Comparison of ENCODE assay signal across 11 cellular contexts in the genomic region with DNA sequence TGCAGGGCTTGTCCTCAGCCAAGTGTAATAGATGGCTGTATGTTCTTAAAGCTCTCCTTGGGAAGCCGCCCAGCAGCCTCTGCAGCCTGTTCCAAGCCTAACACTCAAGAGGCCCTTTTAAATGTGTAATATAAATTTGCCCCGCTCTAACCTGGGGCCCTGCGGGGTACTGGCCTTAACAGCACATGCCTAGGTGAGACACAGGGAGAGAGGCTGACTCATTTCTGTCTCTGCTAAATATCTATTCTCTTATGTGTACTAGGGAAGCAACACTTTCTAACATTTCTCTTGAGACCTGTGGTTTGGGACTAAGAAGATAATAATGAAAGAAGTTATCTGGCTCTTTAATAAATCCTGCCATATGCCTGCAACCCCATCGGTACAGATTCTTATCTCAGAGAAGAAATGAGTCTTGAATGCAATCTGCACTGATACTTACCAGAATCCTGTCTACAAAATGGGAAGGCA. TPM values are rescaled to one million over a fixed set of nuclear protein-coding genes. Genes with fewer than 3 reads are reported as not detected.
DNase-seq lines count a peak whose midpoint lies in the region; ATAC-seq, FAIRE-seq and TF ChIP-seq lines count a peak whose summit lies in the region.
"Had no signal": no experiment of that assay in that cellular context is flagged by ENCODE, and none has a peak within 500 bp of the region (broad histone marks: within the 10 kb centered on the region; RNA-seq: fewer than 3 reads in every experiment).

No MANE protein-coding gene starts in this region.

- H3K4me1 Mint-ChIP-seq in mesothelial cell of epicardium, result peaks cover 72% of the 10 kb centered on the region
- H3K4me1 Mint-ChIP-seq in activated CD4-positive, alpha-beta memory T cell treated with anti-CD3 and anti-CD28 coated beads, Interleukin-2, amount 10 ng/mL, durations not matched to agents 7 days and 5 days, result no peaks in the 10 kb centered on the region

- H3K9me3 Mint-ChIP-seq in mesothelial cell of epicardium, result no peaks in the 10 kb centered on the region
- no peaks in the 10 kb centered on the region for H3K9me3 Mint-ChIP-seq in activated CD4-positive, alpha-beta memory T cell treated with anti-CD3 and anti-CD28 coated beads, Interleukin-2, amount 10 ng/mL, durations not matched to agents 7 days and 5 days
- H3K9me3 Mint-ChIP-seq: T-helper 1 cell treated with Interleukin-12 subunit alpha and Interleukin-12 subunit beta and Interleukin-4 antibody, amounts not matched to agents 30 μg/mL and 1 μg/mL, for 36 hours had no signal

- ATAC-seq in GM18502 (IDR thresholded peaks at IDR 0.05; ENCODE audit: poor library complexity, unreplicated experiment), result peak; percentile 92
- ATAC-seq in HG02798 (IDR thresholded peaks at IDR 0.05; ENCODE audit: poor library complexity, unreplicated experiment), result peak; percentile 64

- CTCF ChIA-PET in activated CD4-positive, alpha-beta memory T cell treated with anti-CD3 and anti-CD28 coated beads, Interleukin-2, amount 10 ng/mL, durations not matched to agents 7 days and 5 days (lab: Charles Lee), result no interaction called here

- POLR2A ChIA-PET in activated CD4-positive, alpha-beta memory T cell treated with anti-CD3 and anti-CD28 coated beads, Interleukin-2, amount 10 ng/mL, durations not matched to agents 7 days and 5 days (lab: Charles Lee), result no interaction called here

- no peaks in the 10 kb centered on the region for H3K27me3 Mint-ChIP-seq in mesothelial cell of epicardium (ENCODE audit: low read depth)
- H3K27me3 Mint-ChIP-seq in activated CD4-positive, alpha-beta memory T cell treated with anti-CD3 and anti-CD28 coated beads, Interleukin-2, amount 10 ng/mL, durations not matched to agents 7 days and 5 days, result peaks cover 13% of the 10 kb centered on the region

- DNase-seq in mesothelial cell of epicardium (ENCODE audit: low spot score in 2 of 2, unreplicated experiment in 2 of 2), result no peak
- DNase-seq in stimulated activated naive CD4-positive, alpha-beta T cell (lab: John Stamatoyannopoulos, UW), result no peak
- no peak for DNase-seq in NK-92 treated with Interleukin-12 subunit alpha and Interleukin-12 subunit beta, amount 100 ng/mL, for 24 hours (lab: John Stamatoyannopoulos, UW)
- no peak for DNase-seq in activated CD4-positive, alpha-beta memory T cell treated with anti-CD3 and anti-CD28 coated beads, Interleukin-2, amount 10 ng/mL, durations not matched to agents 7 days and 5 days
- DNase-seq in mesenteric fat pad (ENCODE audit: low spot score), result no peak
- DNase-seq: activated gamma-delta T cell, NCI-H1436 treated with DMSO at 0.1 percent for 48 hours had no signal

- FAIRE-seq in TTC549 (lab: Jason Lieb, UNC), result peak; percentile 71

- no peak overlapping the region for H3K4me3 Mint-ChIP-seq in mesothelial cell of epicardium
- no peak overlapping the region for H3K4me3 Mint-ChIP-seq in activated CD4-positive, alpha-beta memory T cell treated with anti-CD3 and anti-CD28 coated beads, Interleukin-2, amount 10 ng/mL, durations not matched to agents 7 days and 5 days
- H3K4me3 Mint-ChIP-seq: T-helper 1 cell treated with Interleukin-12 subunit alpha and Interleukin-12 subunit beta and Interleukin-4 antibody, amounts not matched to agents 30 μg/mL and 1 μg/mL, for 36 hours had no signal

- no peak for TF ChIP-seq CTCF in mesothelial cell of epicardium (IDR thresholded peaks at IDR 0.05; ENCODE audit: unreplicated experiment)

- peak overlapping the region; percentile 76 for H3K27ac Mint-ChIP-seq in mesothelial cell of epicardium
- H3K27ac Mint-ChIP-seq in activated CD4-positive, alpha-beta memory T cell treated with anti-CD3 and anti-CD28 coated beads, Interleukin-2, amount 10 ng/mL, durations not matched to agents 7 days and 5 days, result no peak overlapping the region
- H3K27ac Mint-ChIP-seq: T-helper 1 cell treated with Interleukin-12 subunit alpha and Interleukin-12 subunit beta and Interleukin-4 antibody, amounts not matched to agents 30 μg/mL and 1 μg/mL, for 36 hours had no signal

- no peaks in the 10 kb centered on the region for H3K36me3 Mint-ChIP-seq in mesothelial cell of epicardium
- H3K36me3 Mint-ChIP-seq in activated CD4-positive, alpha-beta memory T cell treated with anti-CD3 and anti-CD28 coated beads, Interleukin-2, amount 10 ng/mL, durations not matched to agents 7 days and 5 days (ENCODE audit: low read depth), result no peaks in the 10 kb centered on the region

RNA-seq across cellular contexts. Expression of a gene that starts 14.7 kb away (rescaled TPM):
- 339 to 354 TPM (median 345 TPM) in 3 replicates for total RNA-seq in mesothelial cell of epicardium
- total RNA-seq in activated CD4-positive, alpha-beta memory T cell treated with anti-CD3 and anti-CD28 coated beads, Interleukin-2, amount 10 ng/mL, durations not matched to agents 7 days and 5 days, result not detected
- total RNA-seq in mesenteric fat pad, result 254 TPM

RNA-seq across cellular contexts. Expression of a gene that starts 59.3 kb away (rescaled TPM):
- not detected in 3 replicates for total RNA-seq in mesothelial cell of epicardium
- not detected for total RNA-seq in activated CD4-positive, alpha-beta memory T cell treated with anti-CD3 and anti-CD28 coated beads, Interleukin-2, amount 10 ng/mL, durations not matched to agents 7 days and 5 days
- total RNA-seq in mesenteric fat pad, result not detected

Comparison
In these comparisons a context has a peak if more than half of its experiments do, and no peak if none do; other contexts are left out.
1. RNA of a gene that starts 14.7 kb away (total RNA-seq): 339 to 354 TPM in mesothelial cell of epicardium and 254 TPM in mesenteric fat pad (single experiment); not detected in activated CD4-positive, alpha-beta memory T cell treated with anti-CD3 and anti-CD28 coated beads, Interleukin-2, amount 10 ng/mL, durations not matched to agents 7 days and 5 days; every median in the first group is over 100 times any median in the second.